Comparison of ENCODE assay signal across 20 cellular contexts in genomic region chr10:77932016-77932715, GRCh38.
DNase-seq lines count a peak whose midpoint lies in the region; ATAC-seq and TF ChIP-seq lines count a peak whose summit lies in the region.
"Had no signal": no experiment of that assay in that cellular context is flagged by ENCODE, and none has a peak within 500 bp of the region (broad histone marks: within the 10 kb centered on the region; RNA-seq: fewer than 3 reads in every experiment).

No MANE protein-coding gene starts in this region.

- ATAC-seq in RWPE2 (ENCODE audit: low read depth) (peak; percentile 34; the same call in 2 of the 3 replicates), GM18873 (IDR thresholded peaks at IDR 0.05; ENCODE audit: low FRiP score, unreplicated experiment) (no peak)
- ATAC-seq: PC-3 had no signal

- H3K27ac ChIP-seq in RWPE2 (ENCODE audit: poor library complexity, severe bottlenecking): no peak overlapping the region
- H3K27ac ChIP-seq: BLaER1 treated with 17β-estradiol and CSF1 and Interleukin-3, amounts not matched to agents 10 nM and 100 nM; SJSA1 had no signal

- DNase-seq in AG10803 (ENCODE audit: low read depth) (peak; percentile 48), Kasumi-1 (lab: John Stamatoyannopoulos, UW) (peak; percentile 6 to 63), RWPE2 (ENCODE audit: low spot score) (no peak), fibroblast of gingiva (ENCODE audit: low read depth) (peak; percentile 37), NCI-H774 (lab: John Stamatoyannopoulos, UW) (no peak), Ammon's horn (ENCODE audit: low spot score) (no peak), AG20443 (ENCODE audit: low spot score) (no peak)
- DNase-seq: CD8-positive, alpha-beta memory T cell; DMS79; HFFc6; KG1; NCI-H1048; NCI-H1436; NCI-H2081; NCI-H510A treated with DMSO at 0.1 percent for 48 hours; PC-3; RPMI8226 had no signal

- peaks cover 7% of the 10 kb centered on the region for H3K4me1 ChIP-seq in RWPE2 (ENCODE audit: insufficient read depth, poor library complexity, severe bottlenecking)

- no peak overlapping the region for H3K4me3 ChIP-seq in AG10803 (ENCODE audit: low read length)
- H3K4me3 ChIP-seq in RWPE2 (ENCODE audit: severe bottlenecking): no peak overlapping the region
- H3K4me3 ChIP-seq: BLaER1 treated with 17β-estradiol and CSF1 and Interleukin-3, amounts not matched to agents 10 nM and 100 nM; SJSA1 had no signal

- H3K9me3 ChIP-seq in RWPE2 (ENCODE audit: severe bottlenecking): no peaks in the 10 kb centered on the region
- H3K9me3 ChIP-seq: BLaER1 treated with 17β-estradiol and CSF1 and Interleukin-3, amounts not matched to agents 10 nM and 100 nM; SJSA1 had no signal

- TF ChIP-seq CTCF in AG10803 (conservative IDR thresholded peaks at IDR 0.05; ENCODE audit: low read length) (no peak), RWPE2 (IDR thresholded peaks at IDR 0.05; ENCODE audit: poor library complexity, severe bottlenecking) (no peak)

- no peaks in the 10 kb centered on the region for H3K27me3 ChIP-seq in RWPE2 (ENCODE audit: insufficient read depth, poor library complexity, severe bottlenecking)
- H3K27me3 ChIP-seq: SJSA1 had no signal

- no peaks in the 10 kb centered on the region for H3K36me3 ChIP-seq in RWPE2 (ENCODE audit: low read depth)
- H3K36me3 ChIP-seq: BLaER1 treated with 17β-estradiol and CSF1 and Interleukin-3, amounts not matched to agents 10 nM and 100 nM had no signal

Comparison
In these comparisons a context has a peak if more than half of its experiments do, and no peak if none do; other contexts are left out.
1. DNase-seq: peak in AG10803 (single experiment), Kasumi-1 (2 of 2) and fibroblast of gingiva (single experiment); none in RWPE2 (single experiment), NCI-H774 (single experiment), Ammon's horn (single experiment) and AG20443 (single experiment).